27 cellular contexts compared by ENCODE assay signal in genomic region chr15:100083572-100083971, GRCh38.
DNase-seq lines count a peak whose midpoint lies in the region; ATAC-seq, FAIRE-seq and TF ChIP-seq lines count a peak whose summit lies in the region.
"Had no signal": no experiment of that assay in that cellular context is flagged by ENCODE, and none has a peak within 500 bp of the region (broad histone marks: within the 10 kb centered on the region; RNA-seq: fewer than 3 reads in every experiment).

No MANE protein-coding gene starts in this region.

- no peak overlapping the region for H3K4me2 ChIP-seq in HepG2 (ENCODE audit: low read depth, low read length)
- H3K4me2 ChIP-seq: A549 had no signal

- H3K36me3 ChIP-seq in body of pancreas (replicated peaks in 1 of 2; ENCODE audit: insufficient read depth in 1 of 2, low read depth in 2 of 2) (no peaks in the 10 kb centered on the region), sigmoid colon (no peaks in the 10 kb centered on the region), HepG2 (replicated peaks in 1 of 2; ENCODE audit: control insufficient read depth in 1 of 2, insufficient read depth in 2 of 2, low read length in 2 of 2) (no peaks in the 10 kb centered on the region)
- H3K36me3 ChIP-seq: BLaER1 treated with 17β-estradiol and CSF1 and Interleukin-3, amounts not matched to agents 10 nM and 100 nM; breast epithelium; left lung; prostate gland; transverse colon had no signal

- peaks cover 58% of the 10 kb centered on the region for H3K4me1 ChIP-seq in body of pancreas
- H3K4me1 ChIP-seq in right cardiac atrium (ENCODE audit: control insufficient read depth, insufficient read depth, low read length) = no peaks in the 10 kb centered on the region
- no peaks in the 10 kb centered on the region for H3K4me1 ChIP-seq in sigmoid colon
- no peaks in the 10 kb centered on the region for H3K4me1 ChIP-seq in HepG2 (ENCODE audit: insufficient read depth, low read length)
- H3K4me1 ChIP-seq: A549, breast epithelium, left lung, prostate gland, transverse colon had no signal

- no peaks in the 10 kb centered on the region for H3K27me3 ChIP-seq in body of pancreas
- H3K27me3 ChIP-seq in right cardiac atrium (ENCODE audit: control insufficient read depth, insufficient read depth) = no peaks in the 10 kb centered on the region
- H3K27me3 ChIP-seq in sigmoid colon = no peaks in the 10 kb centered on the region
- H3K27me3 ChIP-seq in HepG2 (ENCODE audit: control insufficient read depth in 1 of 2, insufficient read depth in 2 of 2, low read length in 2 of 2) = no peaks in the 10 kb centered on the region
- H3K27me3 ChIP-seq: breast epithelium, left lung, transverse colon had no signal

- H3K4me3 ChIP-seq in body of pancreas = no peak overlapping the region
- no peak overlapping the region for H3K4me3 ChIP-seq in right cardiac atrium (ENCODE audit: low read length)
- H3K4me3 ChIP-seq in sigmoid colon = no peak overlapping the region
- H3K4me3 ChIP-seq in HepG2 (replicated peaks in 1 of 3; ENCODE audit: insufficient read depth in 1 of 3, low read depth in 2 of 3, low read length in 3 of 3) = no peak overlapping the region
- H3K4me3 ChIP-seq: A549; BLaER1 treated with 17β-estradiol and CSF1 and Interleukin-3, amounts not matched to agents 10 nM and 100 nM; breast epithelium; left lung; prostate gland; transverse colon had no signal

- no peak for TF ChIP-seq EP300 in sigmoid colon (IDR thresholded peaks at IDR 0.05)
- TF ChIP-seq EP300 in HepG2 (IDR thresholded peaks at IDR 0.05; ENCODE audit: low read depth in 2 of 2, low read length in 2 of 2) = no peak
- TF ChIP-seq EP300 in HepG2 (CRISPR knock-in tag; IDR thresholded peaks at IDR 0.05; ENCODE audit: borderline replicate concordance) = no peak

- CTCF ChIA-PET in HepG2 (lab: Yijun Ruan, JAX; ENCODE audit: low intra/inter-chr PET ratio, low total read pairs) = no interaction called here

- H3K9ac ChIP-seq in HepG2 (ENCODE audit: insufficient read depth, low read depth, low read length) = no peak overlapping the region
- H3K9ac ChIP-seq: BLaER1 treated with 17β-estradiol and CSF1 and Interleukin-3, amounts not matched to agents 10 nM and 100 nM had no signal

- no peaks in the 10 kb centered on the region for H3K27me3 Mint-ChIP-seq in activated T-helper 2 cell treated with anti-CD3 and anti-CD28 coated beads, Interferon-gamma antibody, Interleukin-2, Interleukin-4, amounts not matched to agents 10 μg/mL and 5 μg/mL and 100 μg/mL, durations not matched to agents 14 hours and 24 hours and 36 hours (ENCODE audit: low read depth)
- H3K27me3 Mint-ChIP-seq: activated naive CD8-positive, alpha-beta T cell treated with anti-CD3 and anti-CD28 coated beads, Interleukin-2, amount 10 ng/mL, durations not matched to agents 7 days and 5 days had no signal

- no peaks in the 10 kb centered on the region for H3K4me1 Mint-ChIP-seq in activated T-helper 2 cell treated with anti-CD3 and anti-CD28 coated beads, Interferon-gamma antibody, Interleukin-2, Interleukin-4, amounts not matched to agents 10 μg/mL and 5 μg/mL and 100 μg/mL, durations not matched to agents 14 hours and 24 hours and 36 hours (ENCODE audit: low read depth)
- H3K4me1 Mint-ChIP-seq: activated naive CD8-positive, alpha-beta T cell treated with anti-CD3 and anti-CD28 coated beads, Interleukin-2, amount 10 ng/mL, durations not matched to agents 7 days and 5 days; neural crest cell had no signal

- intact Hi-C loops in body of pancreas (cut with DNase I) = no loop called here
- intact Hi-C loops in right cardiac atrium (cut with DNase I) = no loop called here
- intact Hi-C loops in sigmoid colon (cut with DNase I) = no loop called here
- intact Hi-C loops in activated T-helper 2 cell treated with anti-CD3 and anti-CD28 coated beads, Interferon-gamma antibody, Interleukin-2, Interleukin-4, amounts not matched to agents 10 μg/mL and 5 μg/mL and 100 μg/mL, durations not matched to agents 14 hours and 24 hours and 36 hours (cut with micrococcal nuclease) = no loop called here
- intact Hi-C loops in HepG2 (cut with micrococcal nuclease; ENCODE audit: unreplicated experiment) = no loop called here

- TF ChIP-seq POLR2A in body of pancreas (IDR thresholded peaks at IDR 0.05) (no peak), sigmoid colon (IDR thresholded peaks at IDR 0.05) (no peak), HepG2 (IDR thresholded peaks at IDR 0.05; ENCODE audit: insufficient read depth in 1 of 2, low read depth in 2 of 2, low read length in 2 of 2) (no peak)

- 77 to 82% methylated on average over 2 of the region's 2 CpGs for WGBS in body of pancreas, 2 donors
- WGBS in right cardiac atrium = 62% methylated on average over 2 of the region's 2 CpGs
- WGBS in sigmoid colon, 2 donors = 87 to 90% methylated on average over 2 of the region's 2 CpGs
- 100% methylated on average over 2 of the region's 2 CpGs for WGBS in HepG2 (ENCODE audit: low lambda C conversion rate)

- DNase-seq in D341Med (ENCODE audit: low spot score) = peak; percentile 1
- DNase-seq in body of pancreas = peak; percentile 69 to 84 (median 80)
- DNase-seq in right cardiac atrium = no peak
- DNase-seq in sigmoid colon = peak; percentile 40
- no peak for DNase-seq in mucosa of gallbladder (ENCODE audit: low spot score)
- DNase-seq in NCI-H187 treated with DMSO at 0.1 percent for 48 hours (lab: John Stamatoyannopoulos, UW) = no peak
- no peak for DNase-seq in activated T-helper 2 cell treated with anti-CD3 and anti-CD28 coated beads, Interferon-gamma antibody, Interleukin-2, Interleukin-4, amounts not matched to agents 10 μg/mL and 5 μg/mL and 100 μg/mL, durations not matched to agents 14 hours and 24 hours and 36 hours (ENCODE audit: low spot score)
- no peak for DNase-seq in HepG2 (ENCODE audit: low spot score)
- DNase-seq: activated CD4-positive, alpha-beta T cell treated with anti-CD3 and anti-CD28 coated beads, Interleukin-2, amount 50 U/mL, for 48 hours; activated effector memory CD4-positive, alpha-beta T cell treated with Interleukin-2 at 50 U/mL for 16 hours; activated naive CD8-positive, alpha-beta T cell treated with anti-CD3 and anti-CD28 coated beads, Interleukin-2, amount 10 ng/mL, durations not matched to agents 7 days and 5 days; cortex of kidney; left lung; NK-92 treated with Interleukin-12 subunit alpha and Interleukin-12 subunit beta, amount 100 ng/mL, for 24 hours; stimulated activated CD4-positive, alpha-beta T cell treated with anti-CD3 and anti-CD28 coated beads, Interleukin-4, amount 100 ng/mL, for 4 hours; stimulated activated naive CD8-positive, alpha-beta T cell treated with anti-CD3 and anti-CD28 coated beads, Interleukin-15, Interleukin-2, amounts not matched to agents 100 U/mL and 50 U/mL, for 24 hours; transverse colon had no signal

- in situ Hi-C loops in HepG2 (cut with HindIII; ENCODE audit: extremely low pct_ligation_motif_present, low pct_unique_long_range_greater_than_20kb) = no loop called here

- ATAC-seq in body of pancreas (peak; percentile 56), right cardiac atrium (peak; percentile 51 to 78), HepG2 (no peak)
- ATAC-seq: A549; left lung; SK-N-SH treated with all-trans-retinoic acid at 6 μM for 48 hours; stimulated activated naive CD8-positive, alpha-beta T cell treated with anti-CD3 and anti-CD28 coated beads, Interleukin-15, Interleukin-2, amounts not matched to agents 100 U/mL and 50 U/mL, for 24 hours; WTC11 had no signal

- H3K9me3 ChIP-seq in body of pancreas (no peaks in the 10 kb centered on the region), right cardiac atrium (ENCODE audit: control insufficient read depth, low read length) (no peaks in the 10 kb centered on the region), sigmoid colon (no peaks in the 10 kb centered on the region), HepG2 (ENCODE audit: low read length) (no peaks in the 10 kb centered on the region)
- H3K9me3 ChIP-seq: A549, breast epithelium, prostate gland, transverse colon had no signal

- TF ChIP-seq CTCF in body of pancreas (IDR thresholded peaks at IDR 0.05) (no peak), sigmoid colon (IDR thresholded peaks at IDR 0.05) (no peak), HepG2 (CRISPR knock-in tag; IDR thresholded peaks at IDR 0.05) (no peak)

- FAIRE-seq in HepG2 (lab: Jason Lieb, UNC) = no peak
- FAIRE-seq: A549, endometrium, H54, RCC 7860 had no signal

- H2AFZ ChIP-seq in HepG2 (ENCODE audit: low read length) = no peak overlapping the region

- no peaks in the 10 kb centered on the region for H3K79me2 ChIP-seq in HepG2 (ENCODE audit: insufficient read depth, low read length)

- peak overlapping the region; percentile 73 to 81 (median 75) for H3K27ac ChIP-seq in body of pancreas
- H3K27ac ChIP-seq in right cardiac atrium (ENCODE audit: low read length) = no peak overlapping the region
- H3K27ac ChIP-seq in sigmoid colon = no peak overlapping the region
- H3K27ac ChIP-seq in HepG2 (ENCODE audit: extremely low read length, insufficient read depth, low read length) = no peak overlapping the region
- H3K27ac ChIP-seq: A549; BLaER1 treated with 17β-estradiol and CSF1 and Interleukin-3, amounts not matched to agents 10 nM and 100 nM; breast epithelium; left lung; prostate gland; transverse colon had no signal

- H3K36me3 Mint-ChIP-seq in activated T-helper 2 cell treated with anti-CD3 and anti-CD28 coated beads, Interferon-gamma antibody, Interleukin-2, Interleukin-4, amounts not matched to agents 10 μg/mL and 5 μg/mL and 100 μg/mL, durations not matched to agents 14 hours and 24 hours and 36 hours (ENCODE audit: low read depth) = no peaks in the 10 kb centered on the region
- H3K36me3 Mint-ChIP-seq: activated naive CD8-positive, alpha-beta T cell treated with anti-CD3 and anti-CD28 coated beads, Interleukin-2, amount 10 ng/mL, durations not matched to agents 7 days and 5 days had no signal

- H3K9me3 Mint-ChIP-seq in activated T-helper 2 cell treated with anti-CD3 and anti-CD28 coated beads, Interferon-gamma antibody, Interleukin-2, Interleukin-4, amounts not matched to agents 10 μg/mL and 5 μg/mL and 100 μg/mL, durations not matched to agents 14 hours and 24 hours and 36 hours = no peaks in the 10 kb centered on the region
- H3K9me3 Mint-ChIP-seq: activated naive CD8-positive, alpha-beta T cell treated with anti-CD3 and anti-CD28 coated beads, Interleukin-2, amount 10 ng/mL, durations not matched to agents 7 days and 5 days had no signal

- H3K4me3 Mint-ChIP-seq in activated T-helper 2 cell treated with anti-CD3 and anti-CD28 coated beads, Interferon-gamma antibody, Interleukin-2, Interleukin-4, amounts not matched to agents 10 μg/mL and 5 μg/mL and 100 μg/mL, durations not matched to agents 14 hours and 24 hours and 36 hours (ENCODE audit: low read depth) = no peak overlapping the region
- H3K4me3 Mint-ChIP-seq: activated naive CD8-positive, alpha-beta T cell treated with anti-CD3 and anti-CD28 coated beads, Interleukin-2, amount 10 ng/mL, durations not matched to agents 7 days and 5 days; neural crest cell; WTC11 had no signal

- POLR2A ChIA-PET in HepG2 (lab: Yijun Ruan, JAX) = no interaction called here

- BruUV-seq in HepG2 (replicated peaks; lab: Mats Ljungman, UMichigan) = no TSS peak

- H3K27ac Mint-ChIP-seq in activated T-helper 2 cell treated with anti-CD3 and anti-CD28 coated beads, Interferon-gamma antibody, Interleukin-2, Interleukin-4, amounts not matched to agents 10 μg/mL and 5 μg/mL and 100 μg/mL, durations not matched to agents 14 hours and 24 hours and 36 hours = no peak overlapping the region
- H3K27ac Mint-ChIP-seq: activated naive CD8-positive, alpha-beta T cell treated with anti-CD3 and anti-CD28 coated beads, Interleukin-2, amount 10 ng/mL, durations not matched to agents 7 days and 5 days; WTC11 had no signal

- no peaks in the 10 kb centered on the region for H4K20me1 ChIP-seq in HepG2 (ENCODE audit: insufficient read depth, low read length)

- TF ChIP-seq RAD21 in HepG2 (CRISPR knock-in tag; IDR thresholded peaks at IDR 0.05) = no peak

Comparison
In these comparisons a context has a peak if more than half of its experiments do, and no peak if none do; other contexts are left out.
1. DNase-seq: peak in D341Med (single experiment), body of pancreas (4 of 4) and sigmoid colon (single experiment); none in right cardiac atrium (0 of 3), mucosa of gallbladder (single experiment), NCI-H187 treated with DMSO at 0.1 percent for 48 hours (single experiment), activated T-helper 2 cell treated with anti-CD3 and anti-CD28 coated beads, Interferon-gamma antibody, Interleukin-2, Interleukin-4, amounts not matched to agents 10 μg/mL and 5 μg/mL and 100 μg/mL, durations not matched to agents 14 hours and 24 hours and 36 hours (single experiment) and HepG2 (single experiment).
2. H3K27ac ChIP-seq: peak in body of pancreas (4 of 4); none in right cardiac atrium (single experiment), sigmoid colon (0 of 4) and HepG2 (single experiment).